In genomic region chr5:129114539-129115193, GRCh38 we compare ENCODE assay signal across 21 cellular contexts. TPM values are rescaled to one million over a fixed set of nuclear protein-coding genes. Genes with fewer than 3 reads are reported as not detected.
DNase-seq lines count a peak whose midpoint lies in the region; ATAC-seq and TF ChIP-seq lines count a peak whose summit lies in the region.
"Had no signal": no experiment of that assay in that cellular context is flagged by ENCODE, and none has a peak within 500 bp of the region (broad histone marks: within the 10 kb centered on the region; RNA-seq: fewer than 3 reads in every experiment).

No MANE protein-coding gene starts in this region.

- ATAC-seq in CD4-positive, CD25-positive, alpha-beta regulatory T cell (ENCODE audit: low read depth in 2 of 2) = peak; percentile 62 to 87
- ATAC-seq in activated naive CD8-positive, alpha-beta T cell treated with anti-CD3 and anti-CD28 coated beads, Interleukin-2, amount 50 U/mL, for 24 hours = peak; percentile 63
- ATAC-seq: HCT116, K562 had no signal

- peaks cover 5% of the 10 kb centered on the region for H3K4me1 ChIP-seq in CD4-positive, CD25-positive, alpha-beta regulatory T cell (ENCODE audit: control insufficient read depth, insufficient read depth, low read length, poor library complexity, severe bottlenecking)
- no peaks in the 10 kb centered on the region for H3K4me1 ChIP-seq in CD8-positive, alpha-beta memory T cell (ENCODE audit: insufficient read depth, low read length)
- H3K4me1 ChIP-seq in MM.1S (ENCODE audit: low read length) = no peaks in the 10 kb centered on the region

- no peak overlapping the region for H3K4me3 Mint-ChIP-seq in activated CD4-positive, alpha-beta memory T cell treated with anti-CD3 and anti-CD28 coated beads for 36 hours
- no peak overlapping the region for H3K4me3 Mint-ChIP-seq in activated CD4-positive, alpha-beta memory T cell treated with anti-CD3 and anti-CD28 coated beads, Interleukin-2, amount 10 ng/mL, durations not matched to agents 7 days and 5 days
- H3K4me3 Mint-ChIP-seq in CD4-positive, CD25-positive, alpha-beta regulatory T cell = peak overlapping the region in 3 of 4 donors; percentile 42 to 68 (median 63)
- peak overlapping the region in 2 of 7 donors; percentile 9 to 70 for H3K4me3 Mint-ChIP-seq in CD8-positive, alpha-beta memory T cell
- no peak overlapping the region for H3K4me3 Mint-ChIP-seq in activated naive CD8-positive, alpha-beta T cell treated with anti-CD3 and anti-CD28 coated beads, Interleukin-2, amount 50 U/mL, for 24 hours
- H3K4me3 Mint-ChIP-seq in HFFc6 = no peak overlapping the region
- H3K4me3 Mint-ChIP-seq: B cell, CD14-positive monocyte had no signal

- H2AFZ ChIP-seq in MM.1S (ENCODE audit: low read length) = no peak overlapping the region

- H3K4me2 ChIP-seq in MM.1S (ENCODE audit: low read depth, low read length) = no peak overlapping the region

- no peak for TF ChIP-seq CTCF in HFFc6 (IDR thresholded peaks at IDR 0.05)
- TF ChIP-seq CTCF in MM.1S (IDR thresholded peaks at IDR 0.05; ENCODE audit: low read length) = no peak

- H3F3A ChIP-seq in MM.1S (ENCODE audit: insufficient read depth, low read length) = no peaks in the 10 kb centered on the region

- no peaks in the 10 kb centered on the region for H3K27me3 ChIP-seq in CD4-positive, CD25-positive, alpha-beta regulatory T cell (ENCODE audit: control insufficient read depth, insufficient read depth, low read length)
- H3K27me3 ChIP-seq in CD8-positive, alpha-beta memory T cell (ENCODE audit: insufficient read depth, low read length, poor library complexity, severe bottlenecking) = no peaks in the 10 kb centered on the region
- no peaks in the 10 kb centered on the region for H3K27me3 ChIP-seq in MM.1S (replicated peaks; ENCODE audit: insufficient read depth, low read length)
- H3K27me3 ChIP-seq: MG63, SJCRH30 had no signal

- no peaks in the 10 kb centered on the region for H3K79me2 ChIP-seq in MM.1S (ENCODE audit: low read length)

- H3K27ac ChIP-seq in CD4-positive, CD25-positive, alpha-beta regulatory T cell (ENCODE audit: insufficient read depth, low read length, poor library complexity, severe bottlenecking) = peak overlapping the region; percentile 68
- H3K27ac ChIP-seq in CD8-positive, alpha-beta memory T cell (ENCODE audit: low read depth, low read length) = no peak overlapping the region
- H3K27ac ChIP-seq in MM.1S (ENCODE audit: low read length) = no peak overlapping the region
- H3K27ac ChIP-seq: SJCRH30 had no signal

- H3K4me3 ChIP-seq in CD4-positive, CD25-positive, alpha-beta regulatory T cell (ENCODE audit: low read depth, low read length) = peak overlapping the region; percentile 39
- no peak overlapping the region for H3K4me3 ChIP-seq in CD8-positive, alpha-beta memory T cell (ENCODE audit: low read length)
- no peak overlapping the region for H3K4me3 ChIP-seq in MM.1S (ENCODE audit: low read length)
- H3K4me3 ChIP-seq: K562, MG63, SJCRH30 had no signal

- peaks cover 16% of the 10 kb centered on the region for H3K36me3 ChIP-seq in CD4-positive, CD25-positive, alpha-beta regulatory T cell (ENCODE audit: control insufficient read depth, insufficient read depth, low read length)
- no peaks in the 10 kb centered on the region for H3K36me3 ChIP-seq in CD8-positive, alpha-beta memory T cell (ENCODE audit: insufficient read depth, low read length)
- H3K36me3 ChIP-seq in MM.1S (replicated peaks; ENCODE audit: insufficient read depth, low read length) = no peaks in the 10 kb centered on the region
- H3K36me3 ChIP-seq: MG63 had no signal

- no peak for DNase-seq in activated CD4-positive, alpha-beta memory T cell treated with anti-CD3 and anti-CD28 coated beads for 36 hours
- DNase-seq in activated CD4-positive, alpha-beta memory T cell treated with anti-CD3 and anti-CD28 coated beads, Interleukin-2, amount 10 ng/mL, durations not matched to agents 7 days and 5 days = no peak
- peak; percentile 23 to 64 (median 59) for DNase-seq in CD4-positive, CD25-positive, alpha-beta regulatory T cell
- no peak for DNase-seq in CD8-positive, alpha-beta memory T cell
- DNase-seq in activated naive CD8-positive, alpha-beta T cell treated with anti-CD3 and anti-CD28 coated beads, Interleukin-2, amount 50 U/mL, for 24 hours = no peak
- no peak for DNase-seq in AML-193 (lab: John Stamatoyannopoulos, UW)
- DNase-seq in HFFc6 = no peak
- DNase-seq in MM.1S = no peak
- DNase-seq: GOT3, MG63, NCI-H1048, NCI-H1417 treated with DMSO at 0.1 percent for 48 hours, NCI-H187, NCI-H446 treated with DMSO at 0.1 percent for 48 hours, NCI-H526 treated with DMSO at 0.1 percent for 48 hours, OCI-M1 had no signal

- H3K4me1 Mint-ChIP-seq in activated CD4-positive, alpha-beta memory T cell treated with anti-CD3 and anti-CD28 coated beads for 36 hours (ENCODE audit: low read depth) = peaks cover 5% of the 10 kb centered on the region
- peaks cover 8% of the 10 kb centered on the region for H3K4me1 Mint-ChIP-seq in activated CD4-positive, alpha-beta memory T cell treated with anti-CD3 and anti-CD28 coated beads, Interleukin-2, amount 10 ng/mL, durations not matched to agents 7 days and 5 days
- peaks cover 0 to 9% (median 5%) of the 10 kb centered on the region in 4 donors for H3K4me1 Mint-ChIP-seq in CD4-positive, CD25-positive, alpha-beta regulatory T cell
- H3K4me1 Mint-ChIP-seq in CD8-positive, alpha-beta memory T cell = peaks cover 0 to 5% (median 0%) of the 10 kb centered on the region in 3 donors
- H3K4me1 Mint-ChIP-seq in activated naive CD8-positive, alpha-beta T cell treated with anti-CD3 and anti-CD28 coated beads, Interleukin-2, amount 50 U/mL, for 24 hours = peaks cover 5% of the 10 kb centered on the region
- peaks cover 12% of the 10 kb centered on the region for H3K4me1 Mint-ChIP-seq in HFFc6 (ENCODE audit: low read depth)
- H3K4me1 Mint-ChIP-seq: B cell, CD14-positive monocyte had no signal

- H3K9me2 ChIP-seq in MM.1S (replicated peaks; ENCODE audit: insufficient read depth, low read length) = no peaks in the 10 kb centered on the region

- H3K27me3 Mint-ChIP-seq in activated CD4-positive, alpha-beta memory T cell treated with anti-CD3 and anti-CD28 coated beads for 36 hours = no peaks in the 10 kb centered on the region
- no peaks in the 10 kb centered on the region for H3K27me3 Mint-ChIP-seq in activated CD4-positive, alpha-beta memory T cell treated with anti-CD3 and anti-CD28 coated beads, Interleukin-2, amount 10 ng/mL, durations not matched to agents 7 days and 5 days
- H3K27me3 Mint-ChIP-seq in CD4-positive, CD25-positive, alpha-beta regulatory T cell = no peaks in the 10 kb centered on the region
- no peaks in the 10 kb centered on the region for H3K27me3 Mint-ChIP-seq in CD8-positive, alpha-beta memory T cell
- H3K27me3 Mint-ChIP-seq in activated naive CD8-positive, alpha-beta T cell treated with anti-CD3 and anti-CD28 coated beads, Interleukin-2, amount 50 U/mL, for 24 hours = no peaks in the 10 kb centered on the region
- H3K27me3 Mint-ChIP-seq in HFFc6 (ENCODE audit: insufficient read depth) = no peaks in the 10 kb centered on the region; the same call in 1 of the 2 replicates
- H3K27me3 Mint-ChIP-seq: B cell had no signal

- CTCF ChIA-PET in activated CD4-positive, alpha-beta memory T cell treated with anti-CD3 and anti-CD28 coated beads for 36 hours (lab: Charles Lee) = interaction anchor here (0.7 to 1.2 kb wide), 2 partner anchors 10 to 209 kb away, joined by 3 to 4 read pairs; no protein-coding TSS in a partner anchor
- CTCF ChIA-PET in activated CD4-positive, alpha-beta memory T cell treated with anti-CD3 and anti-CD28 coated beads, Interleukin-2, amount 10 ng/mL, durations not matched to agents 7 days and 5 days (lab: Charles Lee) = interaction anchor here (0.7 to 1.2 kb wide), 2 partner anchors 9 to 12 kb away, joined by 3 to 6 read pairs; no protein-coding TSS in a partner anchor
- CTCF ChIA-PET in CD8-positive, alpha-beta memory T cell (lab: Charles Lee) = interaction anchor here (0.7 to 1.2 kb wide), 2 partner anchors 12 to 14 kb away, joined by 3 to 4 read pairs; no protein-coding TSS in a partner anchor

- peaks cover 5% of the 10 kb centered on the region for H3K36me3 Mint-ChIP-seq in activated CD4-positive, alpha-beta memory T cell treated with anti-CD3 and anti-CD28 coated beads for 36 hours
- peaks cover 3% of the 10 kb centered on the region for H3K36me3 Mint-ChIP-seq in activated CD4-positive, alpha-beta memory T cell treated with anti-CD3 and anti-CD28 coated beads, Interleukin-2, amount 10 ng/mL, durations not matched to agents 7 days and 5 days (ENCODE audit: low read depth)
- peaks cover 21% of the 10 kb centered on the region for H3K36me3 Mint-ChIP-seq in CD4-positive, CD25-positive, alpha-beta regulatory T cell
- H3K36me3 Mint-ChIP-seq in CD8-positive, alpha-beta memory T cell = peaks cover 4 to 43% (median 5%) of the 10 kb centered on the region in 3 donors
- H3K36me3 Mint-ChIP-seq in activated naive CD8-positive, alpha-beta T cell treated with anti-CD3 and anti-CD28 coated beads, Interleukin-2, amount 50 U/mL, for 24 hours (ENCODE audit: low read depth) = peaks cover 12% of the 10 kb centered on the region
- no peaks in the 10 kb centered on the region for H3K36me3 Mint-ChIP-seq in HFFc6 (ENCODE audit: low read depth)

- H3K27ac Mint-ChIP-seq in activated CD4-positive, alpha-beta memory T cell treated with anti-CD3 and anti-CD28 coated beads for 36 hours = peak overlapping the region; percentile 13
- H3K27ac Mint-ChIP-seq in activated CD4-positive, alpha-beta memory T cell treated with anti-CD3 and anti-CD28 coated beads, Interleukin-2, amount 10 ng/mL, durations not matched to agents 7 days and 5 days = no peak overlapping the region
- peak overlapping the region; percentile 53 to 83 (median 74) for H3K27ac Mint-ChIP-seq in CD4-positive, CD25-positive, alpha-beta regulatory T cell
- peak overlapping the region in 5 of 8 donors; percentile 19 to 88 (median 63) for H3K27ac Mint-ChIP-seq in CD8-positive, alpha-beta memory T cell
- H3K27ac Mint-ChIP-seq in activated naive CD8-positive, alpha-beta T cell treated with anti-CD3 and anti-CD28 coated beads, Interleukin-2, amount 50 U/mL, for 24 hours = no peak overlapping the region
- H3K27ac Mint-ChIP-seq in HFFc6 = no peak overlapping the region
- H3K27ac Mint-ChIP-seq: B cell, CD14-positive monocyte had no signal

- POLR2A ChIA-PET in activated CD4-positive, alpha-beta memory T cell treated with anti-CD3 and anti-CD28 coated beads for 36 hours (lab: Charles Lee) = interaction anchor here (0.6 kb wide), 1 partner anchor 20 kb away, joined by 3 read pairs; the partner anchor contains the start of gene ISOC1
- POLR2A ChIA-PET in activated CD4-positive, alpha-beta memory T cell treated with anti-CD3 and anti-CD28 coated beads, Interleukin-2, amount 10 ng/mL, durations not matched to agents 7 days and 5 days (lab: Charles Lee) = interaction anchor here (0.7 to 1.0 kb wide), 2 partner anchors 11 to 24 kb away, joined by 3 read pairs; no protein-coding TSS in a partner anchor
- POLR2A ChIA-PET in CD8-positive, alpha-beta memory T cell (lab: Charles Lee) = no interaction called here

- no peaks in the 10 kb centered on the region for H4K20me1 ChIP-seq in MM.1S (ENCODE audit: insufficient read depth, low read length)

- H3K9ac ChIP-seq in MM.1S (ENCODE audit: low read length) = no peak overlapping the region

- no peaks in the 10 kb centered on the region for H3K9me3 Mint-ChIP-seq in activated CD4-positive, alpha-beta memory T cell treated with anti-CD3 and anti-CD28 coated beads for 36 hours
- H3K9me3 Mint-ChIP-seq in activated CD4-positive, alpha-beta memory T cell treated with anti-CD3 and anti-CD28 coated beads, Interleukin-2, amount 10 ng/mL, durations not matched to agents 7 days and 5 days = no peaks in the 10 kb centered on the region
- no peaks in the 10 kb centered on the region for H3K9me3 Mint-ChIP-seq in CD4-positive, CD25-positive, alpha-beta regulatory T cell
- H3K9me3 Mint-ChIP-seq in CD8-positive, alpha-beta memory T cell = no peaks in the 10 kb centered on the region
- H3K9me3 Mint-ChIP-seq in activated naive CD8-positive, alpha-beta T cell treated with anti-CD3 and anti-CD28 coated beads, Interleukin-2, amount 50 U/mL, for 24 hours = no peaks in the 10 kb centered on the region
- no peaks in the 10 kb centered on the region for H3K9me3 Mint-ChIP-seq in HFFc6

- no peaks in the 10 kb centered on the region for H3K9me3 ChIP-seq in CD4-positive, CD25-positive, alpha-beta regulatory T cell (ENCODE audit: control insufficient read depth in 2 of 2, low read length in 2 of 2)
- H3K9me3 ChIP-seq in CD8-positive, alpha-beta memory T cell (ENCODE audit: low read length) = no peaks in the 10 kb centered on the region
- no peaks in the 10 kb centered on the region for H3K9me3 ChIP-seq in MM.1S (replicated peaks; ENCODE audit: insufficient read depth, low read length)
- H3K9me3 ChIP-seq: MG63, SJCRH30 had no signal

- intact Hi-C loops in activated CD4-positive, alpha-beta memory T cell treated with anti-CD3 and anti-CD28 coated beads for 36 hours (cut with micrococcal nuclease) = loop anchor here (1.0 to 2.0 kb wide), 2 partner anchors 12 to 20 kb away; partner anchors contain the start of gene ISOC1

RNA-seq across cellular contexts. Expression of gene ISOC1, which starts 20.1 kb away (rescaled TPM):
- 10 to 100 TPM; 23.3 to 25.1 TPM for total RNA-seq in activated CD4-positive, alpha-beta memory T cell treated with anti-CD3 and anti-CD28 coated beads for 36 hours
- total RNA-seq in activated CD4-positive, alpha-beta memory T cell treated with anti-CD3 and anti-CD28 coated beads, Interleukin-2, amount 10 ng/mL, durations not matched to agents 7 days and 5 days = 10 to 100 TPM; 14.4 to 16.4 TPM
- total RNA-seq in CD4-positive, CD25-positive, alpha-beta regulatory T cell = 13.1 TPM
- polyA plus RNA-seq in CD4-positive, CD25-positive, alpha-beta regulatory T cell = 10 to 100 TPM; 30.8 to 38.7 (median 36.2) TPM
- 10 to 100 TPM; 22.7 to 24.7 TPM for total RNA-seq in CD8-positive, alpha-beta memory T cell
- 33.0 TPM for polyA plus RNA-seq in CD8-positive, alpha-beta memory T cell
- total RNA-seq in HFFc6 (2021; fragmentation: NEBNext Ultra II Directional; extraction: Animal tissue kit (Norgen Biotek cat#: 25700)) = 1 to 10 TPM; 6.7 to 9.0 (median 8.2) TPM

Comparison
In these comparisons a context has a peak if more than half of its experiments do, and no peak if none do; other contexts are left out.
1. H3K27ac Mint-ChIP-seq: peak in activated CD4-positive, alpha-beta memory T cell treated with anti-CD3 and anti-CD28 coated beads for 36 hours (single experiment), CD4-positive, CD25-positive, alpha-beta regulatory T cell (3 of 3) and CD8-positive, alpha-beta memory T cell (5 of 8); none in activated CD4-positive, alpha-beta memory T cell treated with anti-CD3 and anti-CD28 coated beads, Interleukin-2, amount 10 ng/mL, durations not matched to agents 7 days and 5 days (single experiment), activated naive CD8-positive, alpha-beta T cell treated with anti-CD3 and anti-CD28 coated beads, Interleukin-2, amount 50 U/mL, for 24 hours (single experiment) and HFFc6 (single experiment).
2. DNase-seq: peak in CD4-positive, CD25-positive, alpha-beta regulatory T cell (3 of 3); none in activated CD4-positive, alpha-beta memory T cell treated with anti-CD3 and anti-CD28 coated beads for 36 hours (single experiment), activated CD4-positive, alpha-beta memory T cell treated with anti-CD3 and anti-CD28 coated beads, Interleukin-2, amount 10 ng/mL, durations not matched to agents 7 days and 5 days (single experiment), CD8-positive, alpha-beta memory T cell (0 of 5), activated naive CD8-positive, alpha-beta T cell treated with anti-CD3 and anti-CD28 coated beads, Interleukin-2, amount 50 U/mL, for 24 hours (single experiment), AML-193 (0 of 2), HFFc6 (single experiment) and MM.1S (single experiment).
3. H3K4me3 Mint-ChIP-seq: peak in CD4-positive, CD25-positive, alpha-beta regulatory T cell (3 of 4); none in activated CD4-positive, alpha-beta memory T cell treated with anti-CD3 and anti-CD28 coated beads for 36 hours (single experiment), activated CD4-positive, alpha-beta memory T cell treated with anti-CD3 and anti-CD28 coated beads, Interleukin-2, amount 10 ng/mL, durations not matched to agents 7 days and 5 days (single experiment), activated naive CD8-positive, alpha-beta T cell treated with anti-CD3 and anti-CD28 coated beads, Interleukin-2, amount 50 U/mL, for 24 hours (single experiment) and HFFc6 (single experiment).